14 cellular contexts compared by ENCODE assay signal in the genomic region with DNA sequence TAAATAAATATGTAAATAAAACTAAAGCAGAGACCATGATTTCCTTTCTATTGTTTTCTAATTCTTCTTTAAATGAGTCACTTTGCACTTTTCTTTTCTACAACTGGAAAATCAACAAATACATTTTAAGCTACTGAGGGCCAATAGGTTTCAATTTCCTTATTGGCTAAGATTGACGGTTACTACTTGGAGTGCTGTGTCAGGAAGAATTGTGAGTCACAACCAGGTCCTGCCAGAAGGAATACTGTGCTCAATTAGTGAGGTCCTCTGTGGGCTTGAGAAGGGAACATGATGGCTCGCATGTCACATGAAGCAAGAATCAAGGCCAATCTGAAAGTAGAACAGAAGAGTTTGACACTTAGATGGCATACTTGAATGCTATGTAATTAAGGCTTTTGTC.
DNase-seq lines count a peak whose midpoint lies in the region; ATAC-seq, FAIRE-seq and TF ChIP-seq lines count a peak whose summit lies in the region.
"Had no signal": no experiment of that assay in that cellular context is flagged by ENCODE, and none has a peak within 500 bp of the region (broad histone marks: within the 10 kb centered on the region; RNA-seq: fewer than 3 reads in every experiment).

No MANE protein-coding gene starts in this region.

- in situ Hi-C loops in gastrocnemius medialis (cut with MboI; ENCODE audit: low sequenced_read_pairs in 4 of 4), result no loop called here

- peak overlapping the region; percentile 19 to 71 (median 48) for H3K27ac ChIP-seq in gastrocnemius medialis
- H3K27ac ChIP-seq: transverse colon had no signal

- H3K9me3 ChIP-seq in gastrocnemius medialis, result no peaks in the 10 kb centered on the region
- H3K9me3 ChIP-seq: transverse colon had no signal

- intact Hi-C loops in gastrocnemius medialis (cut with DNase I; ENCODE audit: low total_unique reads), result no loop called here

- no peaks in the 10 kb centered on the region for H3K36me3 Mint-ChIP-seq in immature natural killer cell

- no peak overlapping the region for H3K27ac Mint-ChIP-seq in immature natural killer cell

- H3K27me3 Mint-ChIP-seq in immature natural killer cell (ENCODE audit: low read depth in 3 of 3), result peaks cover 1 to 8% (median 5%) of the 10 kb centered on the region in 3 donors

- H3K4me3 Mint-ChIP-seq in immature natural killer cell, result no peak overlapping the region

- TF ChIP-seq POLR2A in GM12892 (IDR thresholded peaks at IDR 0.05; ENCODE audit: low read depth, low read length), result no peak
- TF ChIP-seq POLR2A in gastrocnemius medialis (IDR thresholded peaks at IDR 0.05), result no peak

- H3K27me3 ChIP-seq in gastrocnemius medialis, result no peaks in the 10 kb centered on the region
- H3K27me3 ChIP-seq: transverse colon had no signal

- H3K4me1 ChIP-seq in gastrocnemius medialis, result peaks cover 0 to 11% of the 10 kb centered on the region in 2 donors

- ATAC-seq in SK-N-SH treated with all-trans-retinoic acid at 6 μM for 48 hours (peak; percentile 57), gastrocnemius medialis (peak; percentile 93 to 98), HG02840 (IDR thresholded peaks at IDR 0.05; ENCODE audit: low FRiP score, unreplicated experiment) (no peak)

- H3K4me1 Mint-ChIP-seq in immature natural killer cell, result no peaks in the 10 kb centered on the region

- peak; percentile 36 for FAIRE-seq in GM12892 (lab: Jason Lieb, UNC)

- H3K36me3 ChIP-seq in gastrocnemius medialis, result no peaks in the 10 kb centered on the region
- H3K36me3 ChIP-seq: transverse colon had no signal

- TF ChIP-seq CTCF in foreskin fibroblast (IDR thresholded peaks at IDR 0.05; ENCODE audit: low read depth, low read length), result no peak
- no peak for TF ChIP-seq CTCF in gastrocnemius medialis (IDR thresholded peaks at IDR 0.05 in 4 of 5, conservative IDR thresholded peaks at IDR 0.05 in 1 of 5)

- no peaks in the 10 kb centered on the region for H3K9me3 Mint-ChIP-seq in immature natural killer cell

- DNase-seq in GM12892 (ENCODE audit: insufficient read length) (no peak), foreskin fibroblast (peak; percentile 81 to 83), gastrocnemius medialis (peak; percentile 54 to 57), immature natural killer cell (no peak), NCI-H2029 (lab: John Stamatoyannopoulos, UW) (no peak), GM19240 (ENCODE audit: insufficient read length, low spot score) (no peak)
- DNase-seq: activated CD8-positive, alpha-beta memory T cell treated with anti-CD3 and anti-CD28 coated beads, Interleukin-2, amount 50 U/mL, for 48 hours; cerebellar nuclear complex; DMS79 treated with DMSO at 0.1 percent for 48 hours; NCI-H1048; T-helper 9 cell; transverse colon had no signal

- H3K4me3 ChIP-seq in foreskin fibroblast (ENCODE audit: low read depth in 1 of 2, low read length in 2 of 2) (no peak overlapping the region), gastrocnemius medialis (no peak overlapping the region)
- H3K4me3 ChIP-seq: transverse colon had no signal

TF ChIP-seq in SK-N-SH treated with all-trans-retinoic acid at 6 μM for 48 hours, 23 proteins besides CTCF, POLR2A, EP300 and RAD21:
- TF ChIP-seq ZC3H10 (CRISPR knock-in tag; IDR thresholded peaks at IDR 0.05) (no peak), ISL1 (CRISPR knock-in tag; IDR thresholded peaks at IDR 0.05) (no peak), ARNTL (CRISPR knock-in tag; IDR thresholded peaks at IDR 0.05; ENCODE audit: borderline replicate concordance, low read depth) (no peak), ZNF565 (CRISPR knock-in tag; conservative IDR thresholded peaks at IDR 0.05; ENCODE audit: low read depth) (no peak), TCF4 (CRISPR knock-in tag; IDR thresholded peaks at IDR 0.05; ENCODE audit: borderline replicate concordance) (no peak), ZFP30 (CRISPR knock-in tag; IDR thresholded peaks at IDR 0.05) (no peak), ZNF70 (CRISPR knock-in tag; IDR thresholded peaks at IDR 0.05) (no peak), GLIS3 (CRISPR knock-in tag; IDR thresholded peaks at IDR 0.05) (no peak), RARB (CRISPR knock-in tag; IDR thresholded peaks at IDR 0.05) (no peak), PPARA (CRISPR knock-in tag; IDR thresholded peaks at IDR 0.05; ENCODE audit: borderline replicate concordance) (no peak), TOX (CRISPR knock-in tag; IDR thresholded peaks at IDR 0.05; ENCODE audit: borderline replicate concordance) (no peak), BACH2 (CRISPR knock-in tag; IDR thresholded peaks at IDR 0.05; ENCODE audit: borderline replicate concordance) (no peak), SNAI2 (CRISPR knock-in tag; IDR thresholded peaks at IDR 0.05) (no peak), CSDC2 (CRISPR knock-in tag; IDR thresholded peaks at IDR 0.05) (no peak), ESRRG (CRISPR knock-in tag; IDR thresholded peaks at IDR 0.05) (no peak)
- TF ChIP-seq, protein P1, sequence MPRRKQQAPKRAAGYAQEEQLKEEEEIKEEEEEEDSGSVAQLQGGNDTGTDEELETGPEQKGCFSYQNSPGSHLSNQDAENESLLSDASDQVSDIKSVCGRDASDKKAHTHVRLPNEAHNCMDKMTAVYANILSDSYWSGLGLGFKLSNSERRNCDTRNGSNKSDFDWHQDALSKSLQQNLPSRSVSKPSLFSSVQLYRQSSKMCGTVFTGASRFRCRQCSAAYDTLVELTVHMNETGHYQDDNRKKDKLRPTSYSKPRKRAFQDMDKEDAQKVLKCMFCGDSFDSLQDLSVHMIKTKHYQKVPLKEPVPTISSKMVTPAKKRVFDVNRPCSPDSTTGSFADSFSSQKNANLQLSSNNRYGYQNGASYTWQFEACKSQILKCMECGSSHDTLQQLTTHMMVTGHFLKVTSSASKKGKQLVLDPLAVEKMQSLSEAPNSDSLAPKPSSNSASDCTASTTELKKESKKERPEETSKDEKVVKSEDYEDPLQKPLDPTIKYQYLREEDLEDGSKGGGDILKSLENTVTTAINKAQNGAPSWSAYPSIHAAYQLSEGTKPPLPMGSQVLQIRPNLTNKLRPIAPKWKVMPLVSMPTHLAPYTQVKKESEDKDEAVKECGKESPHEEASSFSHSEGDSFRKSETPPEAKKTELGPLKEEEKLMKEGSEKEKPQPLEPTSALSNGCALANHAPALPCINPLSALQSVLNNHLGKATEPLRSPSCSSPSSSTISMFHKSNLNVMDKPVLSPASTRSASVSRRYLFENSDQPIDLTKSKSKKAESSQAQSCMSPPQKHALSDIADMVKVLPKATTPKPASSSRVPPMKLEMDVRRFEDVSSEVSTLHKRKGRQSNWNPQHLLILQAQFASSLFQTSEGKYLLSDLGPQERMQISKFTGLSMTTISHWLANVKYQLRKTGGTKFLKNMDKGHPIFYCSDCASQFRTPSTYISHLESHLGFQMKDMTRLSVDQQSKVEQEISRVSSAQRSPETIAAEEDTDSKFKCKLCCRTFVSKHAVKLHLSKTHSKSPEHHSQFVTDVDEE (CRISPR knock-in tag; IDR thresholded peaks at IDR 0.05), result no peak
- TF ChIP-seq, protein P2, sequence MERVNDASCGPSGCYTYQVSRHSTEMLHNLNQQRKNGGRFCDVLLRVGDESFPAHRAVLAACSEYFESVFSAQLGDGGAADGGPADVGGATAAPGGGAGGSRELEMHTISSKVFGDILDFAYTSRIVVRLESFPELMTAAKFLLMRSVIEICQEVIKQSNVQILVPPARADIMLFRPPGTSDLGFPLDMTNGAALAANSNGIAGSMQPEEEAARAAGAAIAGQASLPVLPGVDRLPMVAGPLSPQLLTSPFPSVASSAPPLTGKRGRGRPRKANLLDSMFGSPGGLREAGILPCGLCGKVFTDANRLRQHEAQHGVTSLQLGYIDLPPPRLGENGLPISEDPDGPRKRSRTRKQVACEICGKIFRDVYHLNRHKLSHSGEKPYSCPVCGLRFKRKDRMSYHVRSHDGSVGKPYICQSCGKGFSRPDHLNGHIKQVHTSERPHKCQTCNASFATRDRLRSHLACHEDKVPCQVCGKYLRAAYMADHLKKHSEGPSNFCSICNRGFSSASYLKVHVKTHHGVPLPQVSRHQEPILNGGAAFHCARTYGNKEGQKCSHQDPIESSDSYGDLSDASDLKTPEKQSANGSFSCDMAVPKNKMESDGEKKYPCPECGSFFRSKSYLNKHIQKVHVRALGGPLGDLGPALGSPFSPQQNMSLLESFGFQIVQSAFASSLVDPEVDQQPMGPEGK (CRISPR knock-in tag; IDR thresholded peaks at IDR 0.05; ENCODE audit: borderline replicate concordance), result no peak
- TF ChIP-seq, protein P3, sequence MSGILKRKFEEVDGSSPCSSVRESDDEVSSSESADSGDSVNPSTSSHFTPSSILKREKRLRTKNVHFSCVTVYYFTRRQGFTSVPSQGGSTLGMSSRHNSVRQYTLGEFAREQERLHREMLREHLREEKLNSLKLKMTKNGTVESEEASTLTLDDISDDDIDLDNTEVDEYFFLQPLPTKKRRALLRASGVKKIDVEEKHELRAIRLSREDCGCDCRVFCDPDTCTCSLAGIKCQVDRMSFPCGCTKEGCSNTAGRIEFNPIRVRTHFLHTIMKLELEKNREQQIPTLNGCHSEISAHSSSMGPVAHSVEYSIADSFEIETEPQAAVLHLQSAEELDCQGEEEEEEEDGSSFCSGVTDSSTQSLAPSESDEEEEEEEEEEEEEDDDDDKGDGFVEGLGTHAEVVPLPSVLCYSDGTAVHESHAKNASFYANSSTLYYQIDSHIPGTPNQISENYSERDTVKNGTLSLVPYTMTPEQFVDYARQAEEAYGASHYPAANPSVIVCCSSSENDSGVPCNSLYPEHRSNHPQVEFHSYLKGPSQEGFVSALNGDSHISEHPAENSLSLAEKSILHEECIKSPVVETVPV (CRISPR knock-in tag; IDR thresholded peaks at IDR 0.05), result no peak

Comparison
In these comparisons a context has a peak if more than half of its experiments do, and no peak if none do; other contexts are left out.
1. DNase-seq: peak in foreskin fibroblast (2 of 2) and gastrocnemius medialis (2 of 2); none in GM12892 (single experiment), immature natural killer cell (0 of 3), NCI-H2029 (single experiment) and GM19240 (single experiment).